8 cellular contexts compared by ENCODE assay signal in genomic region chr17:65559483-65559801, GRCh38. TPM values are rescaled to one million over a fixed set of nuclear protein-coding genes. Genes with fewer than 3 reads are reported as not detected.
A peak's percentile ranks its signal among the peaks of the same experiment; 100 is the strongest.
DNase-seq lines count a peak whose midpoint lies in the region; ATAC-seq and TF ChIP-seq lines count a peak whose summit lies in the region.
"Had no signal": no experiment of that assay in that cellular context is flagged by ENCODE, and none has a peak within 500 bp of the region (broad histone marks: within the 10 kb centered on the region; RNA-seq: fewer than 3 reads in every experiment).

No MANE protein-coding gene starts in this region.

- H3K36me3 Mint-ChIP-seq in activated T-helper 17 cell treated with anti-CD3 and anti-CD28 coated beads, Interleukin-2, amount 50 U/mL, for 72 hours (ENCODE audit: low read depth): no peaks in the 10 kb centered on the region
- peaks cover 3% of the 10 kb centered on the region for H3K36me3 Mint-ChIP-seq in type B pancreatic cell

- H3K36me3 ChIP-seq in HUES6 (ENCODE audit: control insufficient read depth, insufficient read depth, low read length): peaks cover 20% of the 10 kb centered on the region
- H3K36me3 ChIP-seq in iPS-20b (ENCODE audit: insufficient read depth, low read depth, low read length): peaks cover 21% of the 10 kb centered on the region
- no peaks in the 10 kb centered on the region for H3K36me3 ChIP-seq in stomach

- TF ChIP-seq CTCF in stomach (IDR thresholded peaks at IDR 0.05) (no peak), type B pancreatic cell (conservative IDR thresholded peaks at IDR 0.05) (no peak), GM20000 (IDR thresholded peaks at IDR 0.05; ENCODE audit: extremely low read depth, missing control alignments) (no peak)

- no peaks in the 10 kb centered on the region for H3K9me3 ChIP-seq in HUES6 (ENCODE audit: control insufficient read depth, insufficient read depth, low read depth, low read length)
- no peaks in the 10 kb centered on the region for H3K9me3 ChIP-seq in iPS-20b (ENCODE audit: insufficient read depth, low read depth, low read length)
- H3K9me3 ChIP-seq in stomach: no peaks in the 10 kb centered on the region

- no peak overlapping the region for H3K4me3 Mint-ChIP-seq in activated T-helper 17 cell treated with anti-CD3 and anti-CD28 coated beads, Interleukin-2, amount 50 U/mL, for 72 hours
- no peak overlapping the region for H3K4me3 Mint-ChIP-seq in type B pancreatic cell

- intact Hi-C loops in stomach (cut with DNase I; ENCODE audit: low total_unique reads): loop anchor here (10.0 kb wide), 1 partner anchor 235 kb away; no protein-coding TSS in a partner anchor

- H3K27ac Mint-ChIP-seq in activated T-helper 17 cell treated with anti-CD3 and anti-CD28 coated beads, Interleukin-2, amount 50 U/mL, for 72 hours: peak overlapping the region; percentile 27
- no peak overlapping the region for H3K27ac Mint-ChIP-seq in type B pancreatic cell

- DNase-seq in stomach (no peak), type B pancreatic cell (ENCODE audit: extremely low spot score, unreplicated experiment) (no peak), GM20000 (ENCODE audit: low spot score) (no peak)
- DNase-seq: NCI-H2029 had no signal

- ATAC-seq in activated T-helper 17 cell treated with anti-CD3 and anti-CD28 coated beads, Interleukin-2, amount 50 U/mL, for 72 hours (replicated peaks): no peak
- no peak for ATAC-seq in HG03196 (IDR thresholded peaks at IDR 0.05; ENCODE audit: unreplicated experiment)

- peak overlapping the region; percentile 93 for H3K9ac ChIP-seq in HUES6 (ENCODE audit: low read length)
- H3K9ac ChIP-seq in iPS-20b (ENCODE audit: low read depth, low read length): peak overlapping the region; percentile 80

- H3K9me3 Mint-ChIP-seq in activated T-helper 17 cell treated with anti-CD3 and anti-CD28 coated beads, Interleukin-2, amount 50 U/mL, for 72 hours: no peaks in the 10 kb centered on the region
- H3K9me3 Mint-ChIP-seq in type B pancreatic cell: no peaks in the 10 kb centered on the region

- H3K27ac ChIP-seq in HUES6 (ENCODE audit: low read depth, low read length): peak overlapping the region; percentile 92; the same call in 1 of the 2 replicates
- H3K27ac ChIP-seq in iPS-20b (ENCODE audit: low read length): no peak overlapping the region
- H3K27ac ChIP-seq in stomach: peak overlapping the region in 4 of 5 donors; percentile 74 to 95 (median 92)

- H3K4me3 ChIP-seq in HUES6 (ENCODE audit: low read depth, low read length) (no peak overlapping the region; the same call in 1 of the 2 replicates), iPS-20b (ENCODE audit: low read length) (peak overlapping the region; percentile 92), stomach (peak overlapping the region in 2 of 4 donors; percentile 95 to 96)

- no peak for TF ChIP-seq EP300 in stomach (IDR thresholded peaks at IDR 0.05)

- H3K4me1 ChIP-seq in HUES6 (ENCODE audit: control insufficient read depth, insufficient read depth, low read length) (peaks cover 31% of the 10 kb centered on the region), iPS-20b (ENCODE audit: insufficient read depth, low read length) (peaks cover 29% of the 10 kb centered on the region), stomach (peaks cover 11 to 27% (median 18%) of the 10 kb centered on the region in 4 donors)

- whole genome bisulfite sequencing in stomach, 5 donors: 0 to 6% (median 2%) methylated on average over 12 of the region's 12 CpGs

- no peak for TF ChIP-seq POLR2A in stomach (IDR thresholded peaks at IDR 0.05)

- H3K27me3 ChIP-seq in HUES6 (ENCODE audit: control insufficient read depth, insufficient read depth, low read length) (no peaks in the 10 kb centered on the region), iPS-20b (ENCODE audit: insufficient read depth, low read length) (peaks cover 23% of the 10 kb centered on the region; the same call in 1 of the 2 replicates), stomach (peaks cover 0 to 25% (median 0%) of the 10 kb centered on the region in 3 donors)

- H3K27me3 Mint-ChIP-seq in activated T-helper 17 cell treated with anti-CD3 and anti-CD28 coated beads, Interleukin-2, amount 50 U/mL, for 72 hours: peaks cover 4% of the 10 kb centered on the region
- no peaks in the 10 kb centered on the region for H3K27me3 Mint-ChIP-seq in type B pancreatic cell

- H3K4me1 Mint-ChIP-seq in activated T-helper 17 cell treated with anti-CD3 and anti-CD28 coated beads, Interleukin-2, amount 50 U/mL, for 72 hours: peaks cover 9% of the 10 kb centered on the region
- H3K4me1 Mint-ChIP-seq in type B pancreatic cell (ENCODE audit: unreplicated experiment): peaks cover 7% of the 10 kb centered on the region

RNA-seq across cellular contexts. Expression of gene AXIN2, which starts 2.0 kb away (rescaled TPM):
- 1 to 10 TPM in 1 of 2 donors, under 1 TPM in 1; 0.71 to 1.5 TPM for total RNA-seq in activated T-helper 17 cell treated with anti-CD3 and anti-CD28 coated beads, Interleukin-2, amount 50 U/mL, for 72 hours
- total RNA-seq in stomach: 10 to 100 TPM in 4 of 5 donors, 1 to 10 TPM in 1; 4.1 to 46.9 (median 25.3) TPM
- polyA plus RNA-seq in stomach: 1 to 10 TPM; 2.7 to 3.3 (median 3.2) TPM
- total RNA-seq in type B pancreatic cell (ENCODE audit: low replicate concordance): 29.2 and 115 TPM in 2 replicates
